ENCODE assay signal across 8 cellular contexts in genomic region chr6:10695086-10695657, GRCh38. TPM values are rescaled to one million over a fixed set of nuclear protein-coding genes. Genes with fewer than 3 reads are reported as not detected.
A peak's percentile ranks its signal among the peaks of the same experiment; 100 is the strongest.
DNase-seq lines count a peak whose midpoint lies in the region; ATAC-seq and TF ChIP-seq lines count a peak whose summit lies in the region.

No MANE protein-coding gene starts in this region.

- H3K27ac Mint-ChIP-seq in brain, result peak overlapping the region; percentile 100

- H2AK5ac ChIP-seq in mesenchymal stem cell (ENCODE audit: low read length, severe bottlenecking), result no peak overlapping the region

- H2AFZ ChIP-seq in mesenchymal stem cell (ENCODE audit: low read depth, low read length), result peak overlapping the region; percentile 85

- H3K4me1 Mint-ChIP-seq in brain, result peaks cover 60% of the 10 kb centered on the region

- peak overlapping the region; percentile 90 to 99 (median 92) for H3K4me3 Mint-ChIP-seq in brain

- H3K27me3 Mint-ChIP-seq in brain, result peaks cover 14% of the 10 kb centered on the region

- H4K8ac ChIP-seq in mesenchymal stem cell (ENCODE audit: low read length), result peak overlapping the region; percentile 77

- H3K9ac ChIP-seq in mesenchymal stem cell (ENCODE audit: low read length), result peak overlapping the region; percentile 98

- WGBS in mesenchymal stem cell, result 0% methylated on average over 13 of the region's 17 CpGs

- H3K27me3 ChIP-seq in HL-60 (ENCODE audit: insufficient read depth, poor library complexity, severe bottlenecking), result no peaks in the 10 kb centered on the region
- no peaks in the 10 kb centered on the region for H3K27me3 ChIP-seq in mesenchymal stem cell (ENCODE audit: control insufficient read depth in 1 of 2, insufficient read depth in 1 of 2, low read length in 2 of 2)

- H3K36me3 ChIP-seq in mesenchymal stem cell (ENCODE audit: control insufficient read depth in 1 of 2, insufficient read depth in 2 of 2, low read depth in 1 of 2, low read length in 2 of 2), result peaks cover 15 to 25% of the 10 kb centered on the region in 2 experiments

- peaks cover 22% of the 10 kb centered on the region for H3K79me1 ChIP-seq in mesenchymal stem cell (replicated peaks; ENCODE audit: low read length, poor library complexity, severe bottlenecking)

- H2BK15ac ChIP-seq in mesenchymal stem cell (ENCODE audit: low read depth, poor library complexity, severe bottlenecking), result no peak overlapping the region

- H3K18ac ChIP-seq in mesenchymal stem cell (ENCODE audit: low read depth in 1 of 2, low read length in 2 of 2), result no peak overlapping the region

- peaks cover 0 to 7% (median 2%) of the 10 kb centered on the region in 5 experiments for H3K9me3 Mint-ChIP-seq in brain

- H3K36me3 Mint-ChIP-seq in brain, result peaks cover 28% of the 10 kb centered on the region

- no peaks in the 10 kb centered on the region for H3K9me3 ChIP-seq in mesenchymal stem cell (ENCODE audit: control insufficient read depth, low read length)

- H3K14ac ChIP-seq in mesenchymal stem cell (ENCODE audit: low read length in 2 of 2), result no peak overlapping the region

- peak overlapping the region; percentile 82 for H3K4me2 ChIP-seq in mesenchymal stem cell (ENCODE audit: low read length, poor library complexity, severe bottlenecking)

- no peak for ATAC-seq in HG02642 (IDR thresholded peaks at IDR 0.05; ENCODE audit: poor library complexity, unreplicated experiment)

- H2BK5ac ChIP-seq in mesenchymal stem cell (ENCODE audit: low read depth, low read length, poor library complexity, severe bottlenecking), result no peak overlapping the region

- no peak overlapping the region for H4K91ac ChIP-seq in mesenchymal stem cell (ENCODE audit: low read length)

- no peak for DNase-seq in HL-60 (ENCODE audit: low read depth in 1 of 2, low spot score in 1 of 2)
- no peak for DNase-seq in mesenchymal stem cell
- DNase-seq in OCI-M2 (lab: John Stamatoyannopoulos, UW; ENCODE audit: unreplicated experiment), result no peak
- DNase-seq in SHP77 treated with DMSO at 0.1 percent for 48 hours (lab: John Stamatoyannopoulos, UW), result no peak
- DNase-seq in RKO (ENCODE audit: low spot score), result no peak

- H3K27ac ChIP-seq in 22Rv1, result peak overlapping the region; percentile 92
- peak overlapping the region; percentile 99 for H3K27ac ChIP-seq in HL-60 (replicated peaks)
- peak overlapping the region; percentile 98 for H3K27ac ChIP-seq in mesenchymal stem cell (ENCODE audit: low read length, poor library complexity, severe bottlenecking)

- no peak overlapping the region for H2BK120ac ChIP-seq in mesenchymal stem cell (ENCODE audit: low read depth, low read length)

- H3K4ac ChIP-seq in mesenchymal stem cell (ENCODE audit: low read depth in 1 of 2, low read length in 2 of 2), result no peak overlapping the region

- TF ChIP-seq CTCF in 22Rv1 (IDR thresholded peaks at IDR 0.05), result no peak
- no peak for TF ChIP-seq CTCF in HL-60 (IDR thresholded peaks at IDR 0.05; ENCODE audit: insufficient read depth, low read length)
- no peak for TF ChIP-seq CTCF in brain (conservative IDR thresholded peaks at IDR 0.05)

- H3K4me1 ChIP-seq in mesenchymal stem cell (ENCODE audit: control insufficient read depth, insufficient read depth, low read depth, low read length), result peaks cover 4% of the 10 kb centered on the region

- H3K4me3 ChIP-seq in HL-60 (replicated peaks; ENCODE audit: insufficient read depth, low read length), result peak overlapping the region; percentile 85
- peak overlapping the region; percentile 68 to 91 for H3K4me3 ChIP-seq in mesenchymal stem cell (ENCODE audit: insufficient read depth in 1 of 2, low read depth in 1 of 2, low read length in 2 of 2)

- H2BK12ac ChIP-seq in mesenchymal stem cell (ENCODE audit: low read length in 2 of 2), result peak overlapping the region in 1 of 2 experiments; percentile 10

- H3K23ac ChIP-seq in mesenchymal stem cell (ENCODE audit: low read length in 2 of 2), result no peak overlapping the region

RNA-seq across cellular contexts. Expression of gene PAK1IP1, which starts 0.4 kb away (rescaled TPM):
- polyA plus RNA-seq in brain (ENCODE audit: insufficient read depth, low read depth, low replicate concordance), result 7.6 TPM
- 22.4 TPM for polyA plus RNA-seq in mesenchymal stem cell (2013, experiment 1 of 2)
- polyA plus RNA-seq in mesenchymal stem cell (2013, experiment 2 of 2), result 23.4 TPM

RNA-seq across cellular contexts. Expression of gene C6orf52, which starts 0.8 kb away (rescaled TPM):
- polyA plus RNA-seq in brain (ENCODE audit: insufficient read depth, low read depth, low replicate concordance), result 10.1 TPM
- 1.7 TPM for polyA plus RNA-seq in mesenchymal stem cell (2013, experiment 1 of 2)
- 2.4 TPM for polyA plus RNA-seq in mesenchymal stem cell (2013, experiment 2 of 2)

RNA-seq across cellular contexts. Expression of gene TMEM14C, which starts 27.7 kb away (rescaled TPM):
- 162 TPM for polyA plus RNA-seq in brain (ENCODE audit: insufficient read depth, low read depth, low replicate concordance)
- 216 TPM for polyA plus RNA-seq in mesenchymal stem cell (2013, experiment 1 of 2)
- polyA plus RNA-seq in mesenchymal stem cell (2013, experiment 2 of 2), result 223 TPM

RNA-seq across cellular contexts. Expression of gene TMEM14B, which starts 52.4 kb away (rescaled TPM):
- 84.6 TPM for polyA plus RNA-seq in brain (ENCODE audit: insufficient read depth, low read depth, low replicate concordance)
- 76.2 TPM for polyA plus RNA-seq in mesenchymal stem cell (2013, experiment 1 of 2)
- 78.3 TPM for polyA plus RNA-seq in mesenchymal stem cell (2013, experiment 2 of 2)
